In the genomic region with DNA sequence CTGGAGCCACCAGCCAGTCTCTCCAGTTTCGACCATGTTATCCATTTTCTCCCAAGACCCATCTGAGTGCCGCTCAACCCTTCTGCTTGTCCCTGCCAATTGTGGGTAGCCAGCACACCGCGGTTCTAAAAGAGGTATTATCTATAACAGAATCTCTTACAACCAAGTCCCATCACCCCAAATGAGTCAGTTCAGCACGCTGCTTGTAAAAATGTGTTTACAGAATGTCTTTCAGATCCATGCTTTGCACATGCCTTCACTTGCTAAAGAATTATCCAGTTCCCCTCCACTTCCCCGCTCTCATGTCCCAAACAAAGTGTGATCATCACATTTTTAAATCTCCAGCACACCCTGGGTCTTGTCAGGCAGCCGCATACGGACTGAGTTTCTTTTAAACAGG, we compare ENCODE assay signal across 21 cellular contexts. TPM values are rescaled to one million over a fixed set of nuclear protein-coding genes. Genes with fewer than 3 reads are reported as not detected.
DNase-seq lines count a peak whose midpoint lies in the region; ATAC-seq and TF ChIP-seq lines count a peak whose summit lies in the region.
"Had no signal": no experiment of that assay in that cellular context is flagged by ENCODE, and none has a peak within 500 bp of the region (broad histone marks: within the 10 kb centered on the region; RNA-seq: fewer than 3 reads in every experiment).

No MANE protein-coding gene starts in this region.

- ATAC-seq in heart right ventricle (no peak), HG03565 (IDR thresholded peaks at IDR 0.05; ENCODE audit: unreplicated experiment) (no peak)
- ATAC-seq: activated naive CD8-positive, alpha-beta T cell treated with anti-CD3 and anti-CD28 coated beads, Interleukin-2, amount 50 U/mL, for 24 hours; activated T-cell treated with anti-CD3 and anti-CD28 coated beads, Interleukin-2, amount 50 U/mL, for 72 hours; gastrocnemius medialis; K562; sciatic nerve had no signal

- H3K4ac ChIP-seq in mesenchymal stem cell (ENCODE audit: low read depth in 1 of 2, low read length in 2 of 2) = no peak overlapping the region

- 5 to 7% methylated on average over 8 of the region's 8 CpGs for WGBS in GM23248 (ENCODE audit: low coverage in 1 of 2, low lambda C conversion rate in 2 of 2, missing lambda C conversion rate in 2 of 2), 2 experiments
- 40% methylated on average over 8 of the region's 8 CpGs for WGBS in mesenchymal stem cell
- 64 to 75% (median 69%) methylated on average over 8 of the region's 8 CpGs for WGBS in spleen, 5 donors
- WGBS in heart right ventricle, 2 donors = 66 to 71% methylated on average over 8 of the region's 8 CpGs

- TF ChIP-seq CTCF in coronary artery (IDR thresholded peaks at IDR 0.05) (no peak), spleen (IDR thresholded peaks at IDR 0.05 in 8 of 11, conservative IDR thresholded peaks at IDR 0.05 in 3 of 11) (no peak), heart right ventricle (IDR thresholded peaks at IDR 0.05) (no peak)

- no peak overlapping the region for H3K27ac ChIP-seq in GM23248
- H3K27ac ChIP-seq in coronary artery = no peak overlapping the region
- no peak overlapping the region for H3K27ac ChIP-seq in mesenchymal stem cell (ENCODE audit: low read length, poor library complexity, severe bottlenecking)
- no peak overlapping the region for H3K27ac ChIP-seq in spleen
- no peak overlapping the region for H3K27ac ChIP-seq in heart right ventricle
- H3K27ac ChIP-seq: gastrocnemius medialis, VCaP had no signal

- no peaks in the 10 kb centered on the region for H3K9me2 ChIP-seq in GM23248 (ENCODE audit: insufficient read depth)

- DNase-seq in GM23248 (peak; percentile 7), coronary artery (ENCODE audit: low spot score) (no peak), mesenchymal stem cell (peak; percentile 8), spleen (peak; percentile 20), heart right ventricle (no peak), LoVo (ENCODE audit: low spot score) (no peak), SK-N-DZ (ENCODE audit: low spot score) (no peak)
- DNase-seq: activated CD4-positive, alpha-beta memory T cell treated with anti-CD3 and anti-CD28 coated beads for 36 hours; activated naive CD8-positive, alpha-beta T cell treated with anti-CD3 and anti-CD28 coated beads, Interleukin-2, amount 50 U/mL, for 24 hours; activated T-cell treated with anti-CD3 and anti-CD28 coated beads, Interleukin-2, amount 50 U/mL, for 72 hours; central memory CD4-positive, alpha-beta T cell; effector memory CD4-positive, alpha-beta T cell; gastrocnemius medialis; NCI-H1105 treated with DMSO at 0.1 percent for 48 hours; stimulated activated CD4-positive, alpha-beta T cell treated with anti-CD3 and anti-CD28 coated beads, Interleukin-4, amount 100 ng/mL, for 24 hours; stimulated activated CD8-positive, alpha-beta memory T cell treated with anti-CD3 and anti-CD28 coated beads, Interleukin-4, amount 100 ng/mL, for 48 hours; T-helper 1 cell had no signal

- no peak for TF ChIP-seq POLR2A in spleen (IDR thresholded peaks at IDR 0.05)

- H2AFZ ChIP-seq in GM23248 = no peak overlapping the region
- no peak overlapping the region for H2AFZ ChIP-seq in mesenchymal stem cell (ENCODE audit: low read depth, low read length)

- H3F3A ChIP-seq in GM23248 (ENCODE audit: insufficient read depth) = no peaks in the 10 kb centered on the region

- H3K79me1 ChIP-seq in mesenchymal stem cell (replicated peaks; ENCODE audit: low read length, poor library complexity, severe bottlenecking) = no peaks in the 10 kb centered on the region

- H2BK5ac ChIP-seq in mesenchymal stem cell (ENCODE audit: low read depth, low read length, poor library complexity, severe bottlenecking) = no peak overlapping the region

- H3K9ac ChIP-seq in GM23248 = no peak overlapping the region
- H3K9ac ChIP-seq in mesenchymal stem cell (ENCODE audit: low read length) = no peak overlapping the region

- H3K4me1 ChIP-seq in GM23248 (ENCODE audit: insufficient read depth) (no peaks in the 10 kb centered on the region), mesenchymal stem cell (ENCODE audit: control insufficient read depth, insufficient read depth, low read depth, low read length) (no peaks in the 10 kb centered on the region), spleen (no peaks in the 10 kb centered on the region), heart right ventricle (no peaks in the 10 kb centered on the region)
- H3K4me1 ChIP-seq: gastrocnemius medialis had no signal

- no peak overlapping the region for H4K91ac ChIP-seq in mesenchymal stem cell (ENCODE audit: low read length)

- H3K4me3 ChIP-seq in GM23248 = no peak overlapping the region
- H3K4me3 ChIP-seq in coronary artery = peak overlapping the region; percentile 21
- H3K4me3 ChIP-seq in mesenchymal stem cell (ENCODE audit: insufficient read depth in 1 of 2, low read depth in 1 of 2, low read length in 2 of 2) = peak overlapping the region in 1 of 2 experiments; percentile 36
- no peak overlapping the region for H3K4me3 ChIP-seq in spleen
- H3K4me3 ChIP-seq in heart right ventricle = peak overlapping the region in 1 of 10 donors; percentile 9
- H3K4me3 ChIP-seq: gastrocnemius medialis, K562 had no signal

- H3K18ac ChIP-seq in mesenchymal stem cell (ENCODE audit: low read depth in 1 of 2, low read length in 2 of 2) = no peak overlapping the region

- no peaks in the 10 kb centered on the region for H4K20me1 ChIP-seq in GM23248 (ENCODE audit: insufficient read depth)

- no peaks in the 10 kb centered on the region for H3K9me3 ChIP-seq in GM23248 (ENCODE audit: low read depth)
- H3K9me3 ChIP-seq in mesenchymal stem cell (ENCODE audit: control insufficient read depth, low read length) = no peaks in the 10 kb centered on the region
- no peaks in the 10 kb centered on the region for H3K9me3 ChIP-seq in spleen
- H3K9me3 ChIP-seq in heart right ventricle = no peaks in the 10 kb centered on the region
- H3K9me3 ChIP-seq: gastrocnemius medialis had no signal

- no peaks in the 10 kb centered on the region; the same call in 1 of the 2 replicates for H3K27me3 ChIP-seq in GM23248 (replicated peaks; ENCODE audit: insufficient read depth)
- H3K27me3 ChIP-seq in mesenchymal stem cell (ENCODE audit: control insufficient read depth in 1 of 2, insufficient read depth in 1 of 2, low read length in 2 of 2) = peaks cover 0 to 23% of the 10 kb centered on the region in 2 experiments
- no peaks in the 10 kb centered on the region for H3K27me3 ChIP-seq in spleen (replicated peaks in 1 of 7)
- H3K27me3 ChIP-seq in heart right ventricle = peaks cover 0 to 38% (median 8%) of the 10 kb centered on the region in 7 donors

- intact Hi-C loops in spleen (cut with DNase I; ENCODE audit: low total_unique reads) (no loop called here), heart right ventricle (cut with DNase I) (no loop called here)

- no peak overlapping the region for H2BK120ac ChIP-seq in mesenchymal stem cell (ENCODE audit: low read depth, low read length)

- no peak overlapping the region for H2BK15ac ChIP-seq in mesenchymal stem cell (ENCODE audit: low read depth, poor library complexity, severe bottlenecking)

- no peak overlapping the region for H2AK5ac ChIP-seq in mesenchymal stem cell (ENCODE audit: low read length, severe bottlenecking)

- no peak overlapping the region for H4K8ac ChIP-seq in mesenchymal stem cell (ENCODE audit: low read length)

- H3K4me2 ChIP-seq in GM23248 (ENCODE audit: unreplicated experiment) (no peak overlapping the region), mesenchymal stem cell (ENCODE audit: low read length, poor library complexity, severe bottlenecking) (no peak overlapping the region)

- H3K36me3 ChIP-seq in GM23248 (ENCODE audit: low read depth) (no peaks in the 10 kb centered on the region), mesenchymal stem cell (ENCODE audit: control insufficient read depth in 1 of 2, insufficient read depth in 2 of 2, low read depth in 1 of 2, low read length in 2 of 2) (no peaks in the 10 kb centered on the region), spleen (no peaks in the 10 kb centered on the region), heart right ventricle (no peaks in the 10 kb centered on the region)
- H3K36me3 ChIP-seq: gastrocnemius medialis had no signal

- H3K79me2 ChIP-seq in GM23248 (ENCODE audit: insufficient read depth) = no peaks in the 10 kb centered on the region

- in situ Hi-C loops in GM23248 (cut with MboI) = no loop called here

- no peak overlapping the region for H3K23ac ChIP-seq in mesenchymal stem cell (ENCODE audit: low read length in 2 of 2)

- no peak overlapping the region for H3K14ac ChIP-seq in mesenchymal stem cell (ENCODE audit: low read length in 2 of 2)

- H2BK12ac ChIP-seq in mesenchymal stem cell (ENCODE audit: low read length in 2 of 2) = no peak overlapping the region

RNA-seq across cellular contexts. Expression of gene FGFR2, which starts 29.6 kb away (rescaled TPM):
- not detected in 2 replicates for total RNA-seq in GM23248 (2014; rRNA removed; shearing (Covaris generic))
- polyA plus RNA-seq in GM23248 (2016; fragmentation: Nextera tagmentation; extraction: Ambion mirVana) (0.09 and 0.15 TPM in 2 replicates), spleen (under 1 TPM; 0.24 to 0.99 (median 0.35) TPM), heart right ventricle (under 1 TPM; 0.22 to 0.33 TPM)
- polyA plus RNA-seq in mesenchymal stem cell (2013, experiment 1 of 2) = 0.83 TPM
- 0.92 TPM for polyA plus RNA-seq in mesenchymal stem cell (2013, experiment 2 of 2)
- total RNA-seq in spleen (1 to 10 TPM in 3 of 7 donors, under 1 TPM in 4; 0.33 to 1.8 (median 0.94) TPM), heart right ventricle (under 1 TPM; 0.09 to 0.81 (median 0.59) TPM)
- 11.3 and 11.5 TPM in 2 replicates for polyA plus RNA-seq in SK-N-DZ (2014; cell fraction: cytosol; rRNA removed)
- polyA plus RNA-seq in SK-N-DZ (2014; cell fraction: nucleus; rRNA removed) = 12.0 and 20.8 TPM in 2 replicates
- total RNA-seq: activated T-cell treated with anti-CD3 and anti-CD28 coated beads, Interleukin-2, amount 50 U/mL, for 72 hours had no signal
- polyA plus RNA-seq: K562 had no signal

Comparison
In these comparisons a context has a peak if more than half of its experiments do, and no peak if none do; other contexts are left out.
1. DNase-seq: peak in GM23248 (single experiment), mesenchymal stem cell (single experiment) and spleen (single experiment); none in coronary artery (single experiment), heart right ventricle (0 of 2), LoVo (single experiment) and SK-N-DZ (single experiment).